8 cellular contexts compared by ENCODE assay signal in genomic region chr22:21641795-21642583, GRCh38. TPM values are rescaled to one million over a fixed set of nuclear protein-coding genes. Genes with fewer than 3 reads are reported as not detected.
DNase-seq lines count a peak whose midpoint lies in the region; ATAC-seq and TF ChIP-seq lines count a peak whose summit lies in the region.

Gene SDF2L1 (plus strand): TSS chr22:21642302. CDS start chr22:21642337, 35 bp downstream.

- peak within 1 kb of the TSS; percentile 65 to 93 (median 85); a peak in 21 of 22 replicates for H3K27ac ChIP-seq in BLaER1 treated with 17β-estradiol and CSF1 and Interleukin-3, amounts not matched to agents 10 nM and 100 nM
- peak within 1 kb of the TSS; percentile 33 for H3K27ac ChIP-seq in colonic mucosa

- H3K4me3 ChIP-seq in BLaER1 treated with 17β-estradiol and CSF1 and Interleukin-3, amounts not matched to agents 10 nM and 100 nM = peak within 1 kb of the TSS; percentile 61 to 91 (median 80)
- peak within 1 kb of the TSS; percentile 80 for H3K4me3 ChIP-seq in colonic mucosa

- peaks cover 18 to 40% (median 23%) of the 10 kb centered on the region in 11 experiments; a peak in 20 of 22 replicates for H4K20me1 ChIP-seq in BLaER1 treated with 17β-estradiol and CSF1 and Interleukin-3, amounts not matched to agents 10 nM and 100 nM

- no peaks in the 10 kb centered on the region for H3K27me3 ChIP-seq in BLaER1 treated with 17β-estradiol and CSF1 and Interleukin-3, amounts not matched to agents 10 nM and 100 nM
- no peaks in the 10 kb centered on the region for H3K27me3 ChIP-seq in colonic mucosa

- H3K4me1 ChIP-seq in BLaER1 treated with 17β-estradiol and CSF1 and Interleukin-3, amounts not matched to agents 10 nM and 100 nM = peaks cover 21 to 44% (median 30%) of the 10 kb centered on the region in 10 experiments
- peaks cover 4% of the 10 kb centered on the region for H3K4me1 ChIP-seq in colonic mucosa

- peaks cover 11 to 37% (median 31%) of the 10 kb centered on the region in 11 experiments; a peak in 21 of 22 replicates for H3K36me3 ChIP-seq in BLaER1 treated with 17β-estradiol and CSF1 and Interleukin-3, amounts not matched to agents 10 nM and 100 nM
- no peaks in the 10 kb centered on the region for H3K36me3 ChIP-seq in colonic mucosa

- H3K9ac ChIP-seq in BLaER1 treated with 17β-estradiol and CSF1 and Interleukin-3, amounts not matched to agents 10 nM and 100 nM = peak within 1 kb of the TSS; percentile 85 to 94 (median 87)
- peak within 1 kb of the TSS; percentile 71 to 79 for H3K9ac ChIP-seq in colonic mucosa (ENCODE audit: low read depth in 2 of 2, low read length in 2 of 2)

- peak; percentile 93 to 98 for DNase-seq in NCI-H526 (lab: John Stamatoyannopoulos, UW)
- DNase-seq in activated CD4-positive, alpha-beta T cell treated with anti-CD3 and anti-CD28 coated beads for 4 hours = peak; percentile 97 to 98
- peak; percentile 99 for DNase-seq in colonic mucosa
- peak; percentile 99 for DNase-seq in kidney tubule cell (ENCODE audit: low spot score)
- DNase-seq in stimulated activated CD4-positive, alpha-beta T cell treated with anti-CD3 and anti-CD28 coated beads, Interleukin-1b, Interleukin-23, amount 100 ng/mL, for 1 hour (ENCODE audit: low read depth in 2 of 2) = peak; percentile 95 to 96

- ATAC-seq in GM19328 (IDR thresholded peaks at IDR 0.05; ENCODE audit: unreplicated experiment) (peak; percentile 94), HG03469 (IDR thresholded peaks at IDR 0.05; ENCODE audit: unreplicated experiment) (peak; percentile 88)

- H3K4me2 ChIP-seq in BLaER1 treated with 17β-estradiol and CSF1 and Interleukin-3, amounts not matched to agents 10 nM and 100 nM = peak within 1 kb of the TSS; percentile 86 to 99 (median 95)

- H3K9me3 ChIP-seq in BLaER1 treated with 17β-estradiol and CSF1 and Interleukin-3, amounts not matched to agents 10 nM and 100 nM (replicated peaks in 1 of 11) = no peaks in the 10 kb centered on the region
- no peaks in the 10 kb centered on the region for H3K9me3 ChIP-seq in colonic mucosa

- intact Hi-C loops in colonic mucosa (cut with DNase I) = loop anchor here (2.0 kb wide), 1 partner anchor 71 kb away; no protein-coding TSS in a partner anchor

- TF ChIP-seq CTCF in colonic mucosa (IDR thresholded peaks at IDR 0.05) = no peak

RNA-seq across cellular contexts. Expression of gene SDF2L1, which starts in this region (rescaled TPM):
- 100 to 1,000 TPM in 1 of 2 donors, 10 to 100 TPM in 1; 48.8 to 177 TPM for total RNA-seq in colonic mucosa

Comparison
In these comparisons a context has a peak if more than half of its experiments do, and no peak if none do; other contexts are left out.
1. Peak in every context shown above with its lines: DNase-seq, ATAC-seq, H3K4me3 ChIP-seq and H3K27ac ChIP-seq.